ENCODE assay signal across 21 cellular contexts in genomic region chr17:51044964-51045363, GRCh38.
A peak's percentile ranks its signal among the peaks of the same experiment; 100 is the strongest.
DNase-seq lines count a peak whose midpoint lies in the region; ATAC-seq, FAIRE-seq and TF ChIP-seq lines count a peak whose summit lies in the region.
"Had no signal": no experiment of that assay in that cellular context is flagged by ENCODE, and none has a peak within 500 bp of the region (broad histone marks: within the 10 kb centered on the region; RNA-seq: fewer than 3 reads in every experiment).

No MANE protein-coding gene starts in this region.

- H3K27ac ChIP-seq in fibroblast of lung (ENCODE audit: insufficient read depth, low read length) = no peak overlapping the region
- H3K27ac ChIP-seq in neural cell (ENCODE audit: low read length) = peak overlapping the region; percentile 96
- H3K27ac ChIP-seq: KMS-11, RWPE1 had no signal

- H3F3A ChIP-seq in neural cell (ENCODE audit: insufficient read depth, low read length, poor library complexity, severe bottlenecking) = peaks cover 14% of the 10 kb centered on the region

- DNase-seq in COR-L47 (lab: John Stamatoyannopoulos, UW) (peak; percentile 14), NCI-H82 (lab: John Stamatoyannopoulos, UW) (peak; percentile 93), fibroblast of lung (ENCODE audit: low read depth in 2 of 2) (peak; percentile 12 to 30), NCI-H510A (lab: John Stamatoyannopoulos, UW) (no peak), HTR-8/SVneo (ENCODE audit: insufficient read length, low spot score) (no peak), GF-D8 (lab: John Stamatoyannopoulos, UW) (no peak)
- DNase-seq: activated CD4-positive, alpha-beta T cell treated with anti-CD3 and anti-CD28 coated beads for 36 hours; activated T-cell treated with anti-CD3 and anti-CD28 coated beads for 4 hours; left cardiac atrium; naive B cell; NCI-H1436; T-helper 17 cell had no signal

- no peak overlapping the region for H3K4me3 ChIP-seq in fibroblast of lung (replicated peaks in 1 of 4; ENCODE audit: control extremely low read depth in 1 of 4, insufficient read depth in 1 of 4, low read depth in 3 of 4, low read length in 4 of 4)
- peak overlapping the region; percentile 66 for H3K4me3 ChIP-seq in neural cell (ENCODE audit: low read length)
- H3K4me3 ChIP-seq: GM23248 had no signal

- TF ChIP-seq CTCF in fibroblast of lung (conservative IDR thresholded peaks at IDR 0.05 in 1 of 2, IDR thresholded peaks at IDR 0.05 in 1 of 2; ENCODE audit: low read depth in 1 of 2, low read length in 2 of 2) (no peak), neural cell (IDR thresholded peaks at IDR 0.05; ENCODE audit: poor library complexity, severe bottlenecking) (no peak)

- H2AFZ ChIP-seq in fibroblast of lung (ENCODE audit: low read length) (no peak overlapping the region), neural cell (ENCODE audit: low read depth, low read length) (no peak overlapping the region)
- H2AFZ ChIP-seq: GM23248 had no signal

- peaks cover 2% of the 10 kb centered on the region for H3K79me2 ChIP-seq in fibroblast of lung (ENCODE audit: control insufficient read depth, insufficient read depth, low read length)
- peaks cover 62% of the 10 kb centered on the region for H3K79me2 ChIP-seq in neural cell (replicated peaks; ENCODE audit: insufficient read depth, low read length)

- no peak for ATAC-seq in HG03159 (IDR thresholded peaks at IDR 0.05; ENCODE audit: unreplicated experiment)
- ATAC-seq: activated CD4-positive, alpha-beta T cell treated with anti-CD3 and anti-CD28 coated beads for 36 hours; left cardiac atrium; stimulated activated effector memory CD8-positive, alpha-beta T cell treated with anti-CD3 and anti-CD28 coated beads, Interleukin-12 subunit alpha, Interleukin-12 subunit beta, amount 100 ng/mL, for 72 hours; T-helper 17 cell had no signal

- H3K4me2 ChIP-seq in fibroblast of lung (ENCODE audit: extremely low read depth, insufficient read depth, low read length) (no peak overlapping the region), neural cell (ENCODE audit: low read length) (peak overlapping the region; percentile 88)

- H3K9ac ChIP-seq in fibroblast of lung (ENCODE audit: insufficient read depth, low read length) (no peak overlapping the region), neural cell (ENCODE audit: low read length) (peak overlapping the region; percentile 90)
- H3K9ac ChIP-seq: GM23248, KMS-11 had no signal

- TF ChIP-seq EP300 in neural cell (conservative IDR thresholded peaks at IDR 0.05; ENCODE audit: poor library complexity, severe bottlenecking) = no peak

- H3K36me3 ChIP-seq in fibroblast of lung (ENCODE audit: control insufficient read depth, insufficient read depth, low read length) = no peaks in the 10 kb centered on the region
- H3K36me3 ChIP-seq in neural cell (ENCODE audit: insufficient read depth, low read length) = peaks cover 5% of the 10 kb centered on the region

- no peak for TF ChIP-seq RAD21 in neural cell (conservative IDR thresholded peaks at IDR 0.05)

- H4K20me1 ChIP-seq in fibroblast of lung (ENCODE audit: control insufficient read depth, extremely low read depth, insufficient read depth, low read length) = no peaks in the 10 kb centered on the region
- H4K20me1 ChIP-seq in neural cell (ENCODE audit: insufficient read depth) = peaks cover 6% of the 10 kb centered on the region

- no peaks in the 10 kb centered on the region for H3K4me1 ChIP-seq in fibroblast of lung (ENCODE audit: control insufficient read depth, extremely low read depth, insufficient read depth, low read length)

- no peaks in the 10 kb centered on the region for H3K9me2 ChIP-seq in neural cell (ENCODE audit: insufficient read depth, low read length)

- no peaks in the 10 kb centered on the region for H3K9me3 ChIP-seq in fibroblast of lung (ENCODE audit: control insufficient read depth, insufficient read depth, low read depth, low read length)
- no peaks in the 10 kb centered on the region for H3K9me3 ChIP-seq in neural cell (ENCODE audit: low read length)

- FAIRE-seq in HTR-8/SVneo (lab: Jason Lieb, UNC) = no peak
- FAIRE-seq: GM18507, urothelium cell line had no signal

- no peaks in the 10 kb centered on the region for H3K27me3 ChIP-seq in fibroblast of lung (ENCODE audit: control insufficient read depth, insufficient read depth, low read length)
- no peaks in the 10 kb centered on the region for H3K27me3 ChIP-seq in neural cell (ENCODE audit: insufficient read depth, low read depth, low read length)
- H3K27me3 ChIP-seq: cardiac muscle cell had no signal

TF ChIP-seq in neural cell, 6 proteins besides CTCF, POLR2A, EP300 and RAD21:
- TF ChIP-seq TAF1 (IDR thresholded peaks at IDR 0.05; ENCODE audit: low read depth) = no peak
- TF ChIP-seq SMC3 (conservative IDR thresholded peaks at IDR 0.05; ENCODE audit: poor library complexity) = no peak
- TF ChIP-seq POLR2AphosphoS5 (IDR thresholded peaks at IDR 0.05) = peak; percentile 56
- peak; percentile 92 for TF ChIP-seq MXI1 (conservative IDR thresholded peaks at IDR 0.05; ENCODE audit: poor library complexity, severe bottlenecking)

Comparison
In these comparisons a context has a peak if more than half of its experiments do, and no peak if none do; other contexts are left out.
1. DNase-seq: peak in COR-L47 (single experiment), NCI-H82 (single experiment) and fibroblast of lung (2 of 2); none in NCI-H510A (single experiment), HTR-8/SVneo (single experiment) and GF-D8 (single experiment).